1 cellular context compared by ENCODE assay signal in genomic region chr2:128169094-128169493, GRCh38.
TF ChIP-seq lines count a peak whose summit lies in the region.

No MANE protein-coding gene starts in this region.

TF ChIP-seq in HepG2, 621 proteins besides CTCF, POLR2A, EP300 and RAD21 (continued from another document):
- TF ChIP-seq ZBTB33 (CRISPR knock-in tag; IDR thresholded peaks at IDR 0.05) (no peak), ZFYVE20 (CRISPR knock-in tag; IDR thresholded peaks at IDR 0.05; ENCODE audit: borderline replicate concordance, low read depth) (no peak), MTA3 (CRISPR knock-in tag; IDR thresholded peaks at IDR 0.05) (no peak), ZNF205 (CRISPR knock-in tag; IDR thresholded peaks at IDR 0.05) (0 out of 2 replicates have a peak, but pooled peaks have one; percentile 7), MAFF (IDR thresholded peaks at IDR 0.05; ENCODE audit: low read depth, low read length) (no peak), AHDC1 (CRISPR knock-in tag; IDR thresholded peaks at IDR 0.05; ENCODE audit: borderline replicate concordance) (no peak), MTF1 (CRISPR knock-in tag; IDR thresholded peaks at IDR 0.05) (no peak), SSRP1 (CRISPR knock-in tag; IDR thresholded peaks at IDR 0.05) (peak; percentile 51; the same call in 1 of the 2 replicates), ZFP91 (CRISPR knock-in tag; IDR thresholded peaks at IDR 0.05; ENCODE audit: borderline replicate concordance) (0 out of 2 replicates have a peak, but pooled peaks have one; percentile 15), ZNF138 (CRISPR knock-in tag; IDR thresholded peaks at IDR 0.05; ENCODE audit: low read depth) (no peak), ZMYM3 (CRISPR knock-in tag; IDR thresholded peaks at IDR 0.05) (0 out of 2 replicates have a peak, but pooled peaks have one; percentile 34), RBM39 (IDR thresholded peaks at IDR 0.05; ENCODE audit: low read depth, low read length, poor library complexity, severe bottlenecking) (no peak), ZNF331 (CRISPR knock-in tag; IDR thresholded peaks at IDR 0.05) (no peak), TBX3 (IDR thresholded peaks at IDR 0.05; ENCODE audit: borderline replicate concordance) (no peak), ZBTB4 (CRISPR knock-in tag; IDR thresholded peaks at IDR 0.05; ENCODE audit: borderline replicate concordance) (peak; percentile 2; the same call in 1 of the 2 replicates), ZHX2 (IDR thresholded peaks at IDR 0.05; ENCODE audit: low read depth) (no peak), ZHX2 (CRISPR knock-in tag; IDR thresholded peaks at IDR 0.05; ENCODE audit: borderline replicate concordance) (no peak), KDM1A (CRISPR knock-in tag; IDR thresholded peaks at IDR 0.05) (0 out of 2 replicates have a peak, but pooled peaks have one; percentile 13), ZNF770 (CRISPR knock-in tag; IDR thresholded peaks at IDR 0.05) (peak; percentile 97), SNRNP70 (IDR thresholded peaks at IDR 0.05; ENCODE audit: low read depth, low read length) (no peak), NPAS2 (CRISPR knock-in tag; IDR thresholded peaks at IDR 0.05; ENCODE audit: borderline replicate concordance) (no peak), ISX (CRISPR knock-in tag; conservative IDR thresholded peaks at IDR 0.05) (no peak), ZNF550 (CRISPR knock-in tag; IDR thresholded peaks at IDR 0.05; ENCODE audit: borderline replicate concordance) (no peak)
TF ChIP-seq in HepG2: peak in this region for 17.
